8 cellular contexts compared by ENCODE assay signal in genomic region chr19:1173160-1173844, GRCh38. TPM values are rescaled to one million over a fixed set of nuclear protein-coding genes. Genes with fewer than 3 reads are reported as not detected.
DNase-seq lines count a peak whose midpoint lies in the region; ATAC-seq and TF ChIP-seq lines count a peak whose summit lies in the region.

No MANE protein-coding gene starts in this region.

- H3K4me3 ChIP-seq in HAP-1, result peak overlapping the region; percentile 72
- peak overlapping the region; percentile 77 for H3K4me3 ChIP-seq in epithelial cell of proximal tubule (ENCODE audit: low read depth, low read length)

- H3K27me3 Mint-ChIP-seq in T-helper 17 cell, result no peaks in the 10 kb centered on the region
- peaks cover 6% of the 10 kb centered on the region for H3K27me3 Mint-ChIP-seq in nephron progenitor cell (ENCODE audit: low read depth, poor library complexity)

- peaks cover 6% of the 10 kb centered on the region for H3K36me3 Mint-ChIP-seq in T-helper 17 cell (ENCODE audit: low read depth)
- no peaks in the 10 kb centered on the region for H3K36me3 Mint-ChIP-seq in nephron progenitor cell (ENCODE audit: low read depth)

- ATAC-seq in T-helper 17 cell, result peak; percentile 45
- no peak for ATAC-seq in GM19455 (IDR thresholded peaks at IDR 0.05; ENCODE audit: unreplicated experiment)
- ATAC-seq in HG02642 (IDR thresholded peaks at IDR 0.05; ENCODE audit: poor library complexity, unreplicated experiment), result no peak
- no peak for ATAC-seq in HG02678 (IDR thresholded peaks at IDR 0.05; ENCODE audit: unreplicated experiment)

- H3K9me3 Mint-ChIP-seq in nephron progenitor cell, result no peaks in the 10 kb centered on the region

- peak overlapping the region; percentile 82 for H3K27ac Mint-ChIP-seq in T-helper 17 cell
- H3K27ac Mint-ChIP-seq in nephron progenitor cell, result peak overlapping the region; percentile 74

- TF ChIP-seq CTCF in epithelial cell of proximal tubule (conservative IDR thresholded peaks at IDR 0.05; ENCODE audit: low read depth, low read length) (no peak), nephron progenitor cell (IDR thresholded peaks at IDR 0.05) (no peak)

- peaks cover 26% of the 10 kb centered on the region for H3K4me1 Mint-ChIP-seq in T-helper 17 cell
- H3K4me1 Mint-ChIP-seq in nephron progenitor cell, result peaks cover 54% of the 10 kb centered on the region

- DNase-seq in HAP-1 (ENCODE audit: low spot score in 2 of 2) (peak in 1 of 2 experiments; percentile 60), T-helper 17 cell (no peak), epithelial cell of proximal tubule (ENCODE audit: low read depth) (no peak), nephron progenitor cell (peak; percentile 54), amniotic stem cell (lab: John Stamatoyannopoulos, UW) (no peak)

- no peaks in the 10 kb centered on the region; the same call in 1 of the 2 replicates for H3K36me3 ChIP-seq in HAP-1 (replicated peaks)

- H3K9me3 ChIP-seq in HAP-1 (no peaks in the 10 kb centered on the region), T-helper 17 cell (ENCODE audit: control insufficient read depth, low read length, poor library complexity, severe bottlenecking) (no peaks in the 10 kb centered on the region)

- H3K27me3 ChIP-seq in HAP-1 (ENCODE audit: low read depth), result no peaks in the 10 kb centered on the region

- H3K4me3 Mint-ChIP-seq in T-helper 17 cell (peak overlapping the region; percentile 89), nephron progenitor cell (peak overlapping the region; percentile 90)

- in situ Hi-C loops in HAP-1 (cut with MboI; ENCODE audit: low sequenced_read_pairs), result no loop called here

- H3K4me1 ChIP-seq in HAP-1, result peaks cover 5% of the 10 kb centered on the region

RNA-seq across cellular contexts. Expression of gene SBNO2, which starts 0.8 kb away (rescaled TPM):
- total RNA-seq in T-helper 17 cell (100 to 1,000 TPM in 1 of 2 donors, 10 to 100 TPM in 1; 85.4 to 106 TPM), epithelial cell of proximal tubule (56.2 and 66.1 TPM in 2 replicates)

RNA-seq across cellular contexts. Expression of gene STK11, which starts 32.3 kb away (rescaled TPM):
- total RNA-seq in T-helper 17 cell (10 to 100 TPM; 70.0 to 70.4 TPM), epithelial cell of proximal tubule (80.4 and 96.9 TPM in 2 replicates)
